1 cellular context compared by ENCODE assay signal in the genomic region with DNA sequence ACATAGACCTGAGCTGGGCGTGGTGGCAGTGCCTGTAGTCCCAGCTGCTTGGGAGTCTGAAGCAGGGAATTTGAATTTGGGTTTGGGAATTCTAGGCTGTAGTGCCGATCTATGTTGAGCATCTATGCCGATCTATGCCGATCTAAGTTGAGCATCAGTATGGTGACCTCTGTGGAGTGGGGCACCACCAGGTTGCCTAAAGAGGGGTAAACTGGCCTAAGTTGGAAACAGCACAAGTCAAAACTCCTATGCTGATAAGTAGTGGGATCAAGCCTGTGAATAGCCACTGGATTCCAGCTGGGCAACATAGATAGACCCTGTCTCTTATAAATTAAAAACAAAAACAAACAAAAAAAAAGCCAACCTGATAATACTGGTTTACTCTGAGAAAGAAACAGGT.
TF ChIP-seq lines count a peak whose summit lies in the region.

No MANE protein-coding gene starts in this region.

TF ChIP-seq in IMR-90, 13 proteins besides CTCF, POLR2A, EP300 and RAD21 (continued from another document):
- TF ChIP-seq, protein P1, sequence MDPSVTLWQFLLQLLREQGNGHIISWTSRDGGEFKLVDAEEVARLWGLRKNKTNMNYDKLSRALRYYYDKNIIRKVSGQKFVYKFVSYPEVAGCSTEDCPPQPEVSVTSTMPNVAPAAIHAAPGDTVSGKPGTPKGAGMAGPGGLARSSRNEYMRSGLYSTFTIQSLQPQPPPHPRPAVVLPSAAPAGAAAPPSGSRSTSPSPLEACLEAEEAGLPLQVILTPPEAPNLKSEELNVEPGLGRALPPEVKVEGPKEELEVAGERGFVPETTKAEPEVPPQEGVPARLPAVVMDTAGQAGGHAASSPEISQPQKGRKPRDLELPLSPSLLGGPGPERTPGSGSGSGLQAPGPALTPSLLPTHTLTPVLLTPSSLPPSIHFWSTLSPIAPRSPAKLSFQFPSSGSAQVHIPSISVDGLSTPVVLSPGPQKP (IDR thresholded peaks at IDR 0.05; ENCODE audit: borderline replicate concordance, low read depth, low read length) = no peak
- no peak for TF ChIP-seq MAFK (IDR thresholded peaks at IDR 0.05; ENCODE audit: low read depth, low read length)
- no peak for TF ChIP-seq CHD1 (IDR thresholded peaks at IDR 0.05; ENCODE audit: low read depth, low read length)
- no peak for TF ChIP-seq NFE2L2 (IDR thresholded peaks at IDR 0.05; ENCODE audit: low read depth, low read length)
- TF ChIP-seq RCOR1 (IDR thresholded peaks at IDR 0.05; ENCODE audit: insufficient replicate concordance, low read length) = no peak
- no peak for TF ChIP-seq CEBPB (IDR thresholded peaks at IDR 0.05; ENCODE audit: low read depth, low read length)
- no peak for TF ChIP-seq MXI1 (IDR thresholded peaks at IDR 0.05; ENCODE audit: borderline replicate concordance, low read depth, low read length)
- TF ChIP-seq RFX5 (IDR thresholded peaks at IDR 0.05; ENCODE audit: low read depth, low read length) = no peak
